14 cellular contexts compared by ENCODE assay signal in genomic region chr18:58911241-58911640, GRCh38. TPM values are rescaled to one million over a fixed set of nuclear protein-coding genes. Genes with fewer than 3 reads are reported as not detected.
DNase-seq lines count a peak whose midpoint lies in the region; ATAC-seq, FAIRE-seq and TF ChIP-seq lines count a peak whose summit lies in the region.
"Had no signal": no experiment of that assay in that cellular context is flagged by ENCODE, and none has a peak within 500 bp of the region (broad histone marks: within the 10 kb centered on the region; RNA-seq: fewer than 3 reads in every experiment).

No MANE protein-coding gene starts in this region.

- no peak for TF ChIP-seq CTCF in D721Med (IDR thresholded peaks at IDR 0.05; ENCODE audit: insufficient read depth, missing control alignments)
- no peak for TF ChIP-seq CTCF in adrenal gland (IDR thresholded peaks at IDR 0.05)
- no peak for TF ChIP-seq CTCF in hepatocyte (IDR thresholded peaks at IDR 0.05; ENCODE audit: poor library complexity)
- TF ChIP-seq CTCF in smooth muscle cell (IDR thresholded peaks at IDR 0.05; ENCODE audit: borderline replicate concordance, insufficient read depth, poor library complexity, severe bottlenecking): no peak

- DNase-seq in D721Med (ENCODE audit: insufficient read length, low spot score) (peak; percentile 68), adrenal gland (no peak), hepatocyte (ENCODE audit: low spot score) (no peak), smooth muscle cell (lab: John Stamatoyannopoulos, UW; ENCODE audit: unreplicated experiment) (no peak), HuH-7.5 (ENCODE audit: low spot score) (no peak), HUDEP-2 (lab: John Stamatoyannopoulos, UW; ENCODE audit: unreplicated experiment in 76 of 76) (no peak), activated T-cell treated with anti-CD3 and anti-CD28 coated beads for 4 hours (no peak)
- DNase-seq: activated CD8-positive, alpha-beta memory T cell treated with anti-CD3 and anti-CD28 coated beads, Interleukin-2, amount 50 U/mL, for 48 hours; CD8-positive, alpha-beta memory T cell; effector CD8-positive, alpha-beta T cell; NK-92 treated with Interleukin-12 subunit alpha and Interleukin-12 subunit beta, amount 100 ng/mL, for 24 hours; stimulated activated naive CD4-positive, alpha-beta T cell; T-helper 9 cell had no signal

- no peak for TF ChIP-seq POLR2A in adrenal gland (IDR thresholded peaks at IDR 0.05)

- H3K9ac ChIP-seq in smooth muscle cell (ENCODE audit: low read depth): no peak overlapping the region

- H2AFZ ChIP-seq in hepatocyte (no peak overlapping the region), smooth muscle cell (ENCODE audit: low read depth) (no peak overlapping the region)

- no peaks in the 10 kb centered on the region for H3K9me2 ChIP-seq in hepatocyte (replicated peaks; ENCODE audit: insufficient read depth)

- no peaks in the 10 kb centered on the region for H4K20me1 ChIP-seq in hepatocyte (ENCODE audit: insufficient read depth, poor library complexity, severe bottlenecking)
- H4K20me1 ChIP-seq in smooth muscle cell (ENCODE audit: low read depth): peaks cover 100% of the 10 kb centered on the region

- H3K4me2 ChIP-seq in hepatocyte (peak overlapping the region; percentile 51), smooth muscle cell (peak overlapping the region; percentile 50)

- H3K27me3 ChIP-seq in adrenal gland: no peaks in the 10 kb centered on the region
- H3K27me3 ChIP-seq in hepatocyte: no peaks in the 10 kb centered on the region
- H3K27me3 ChIP-seq in smooth muscle cell (ENCODE audit: low read depth): no peaks in the 10 kb centered on the region

- H3K36me3 ChIP-seq in adrenal gland (replicated peaks in 1 of 2): no peaks in the 10 kb centered on the region
- no peaks in the 10 kb centered on the region for H3K36me3 ChIP-seq in hepatocyte (replicated peaks; ENCODE audit: insufficient read depth, low read depth)
- no peaks in the 10 kb centered on the region for H3K36me3 ChIP-seq in smooth muscle cell (ENCODE audit: low read depth)

- no peak for ATAC-seq in GM19455 (IDR thresholded peaks at IDR 0.05; ENCODE audit: unreplicated experiment)

- FAIRE-seq in D721Med (lab: Jason Lieb, UNC): no peak

- WGBS in adrenal gland, 4 donors: 74 to 83% (median 75%) methylated on average over 4 of the region's 4 CpGs
- WGBS in hepatocyte (ENCODE audit: low lambda C conversion rate, missing lambda C conversion rate): 64% methylated on average over 4 of the region's 4 CpGs
- WGBS in smooth muscle cell (ENCODE audit: low lambda C conversion rate): 62% methylated on average over 4 of the region's 4 CpGs

- H3K27ac ChIP-seq in adrenal gland (peak overlapping the region in 3 of 5 donors; percentile 56), hepatocyte (peak overlapping the region; percentile 38), smooth muscle cell (ENCODE audit: low read depth) (no peak overlapping the region)

- H3K79me2 ChIP-seq in hepatocyte (peaks cover 64% of the 10 kb centered on the region), smooth muscle cell (ENCODE audit: low read depth) (peaks cover 90% of the 10 kb centered on the region)

- H3K4me1 ChIP-seq in adrenal gland (replicated peaks in 1 of 2): peaks cover 25 to 30% of the 10 kb centered on the region in 2 donors
- peaks cover 23% of the 10 kb centered on the region for H3K4me1 ChIP-seq in hepatocyte (ENCODE audit: insufficient read depth)
- H3K4me1 ChIP-seq in smooth muscle cell (ENCODE audit: low read depth): peaks cover 15% of the 10 kb centered on the region

- intact Hi-C loops in adrenal gland (cut with DNase I): no loop called here

- no peaks in the 10 kb centered on the region for H3K9me3 ChIP-seq in adrenal gland (replicated peaks in 1 of 3)
- no peaks in the 10 kb centered on the region for H3K9me3 ChIP-seq in hepatocyte (ENCODE audit: low read depth)
- no peaks in the 10 kb centered on the region for H3K9me3 ChIP-seq in smooth muscle cell (replicated peaks; ENCODE audit: low read depth)

- H3F3A ChIP-seq in smooth muscle cell (ENCODE audit: low read depth): no peaks in the 10 kb centered on the region

- no peak overlapping the region for H3K4me3 ChIP-seq in adrenal gland
- no peak overlapping the region for H3K4me3 ChIP-seq in hepatocyte
- no peak overlapping the region for H3K4me3 ChIP-seq in smooth muscle cell

RNA-seq across cellular contexts. Expression of gene ZNF532, which starts 46.6 kb away (rescaled TPM):
- 10 to 100 TPM; 14.8 to 34.8 (median 24.7) TPM for total RNA-seq in adrenal gland
- 10 to 100 TPM; 11.6 to 17.3 (median 15.8) TPM for polyA plus RNA-seq in adrenal gland
- 36.5 and 52.0 TPM in 2 replicates for total RNA-seq in hepatocyte
- polyA plus RNA-seq in hepatocyte: 13.6 and 15.9 TPM in 2 replicates
- 126 and 133 TPM in 2 replicates for total RNA-seq in smooth muscle cell
- 31.6 and 39.8 TPM in 2 replicates for polyA plus RNA-seq in smooth muscle cell
